ENCODE assay signal across 14 cellular contexts in genomic region chr20:31516651-31517050, GRCh38. TPM values are rescaled to one million over a fixed set of nuclear protein-coding genes. Genes with fewer than 3 reads are reported as not detected.
DNase-seq lines count a peak whose midpoint lies in the region; ATAC-seq and TF ChIP-seq lines count a peak whose summit lies in the region.
"Had no signal": no experiment of that assay in that cellular context is flagged by ENCODE, and none has a peak within 500 bp of the region (broad histone marks: within the 10 kb centered on the region; RNA-seq: fewer than 3 reads in every experiment).

No MANE protein-coding gene starts in this region.

- H3K4me3 ChIP-seq in GM23338 (peak overlapping the region; percentile 100; the same call in 1 of the 2 replicates), neural cell (ENCODE audit: low read length) (peak overlapping the region; percentile 3)
- H3K4me3 ChIP-seq: neural progenitor cell had no signal

- peaks cover 27% of the 10 kb centered on the region for H3K4me1 ChIP-seq in GM23338 (ENCODE audit: insufficient read depth)

- H3K4me2 ChIP-seq in GM23338 (peak overlapping the region; percentile 100), neural cell (ENCODE audit: low read length) (no peak overlapping the region)

- no peak for DNase-seq in activated CD4-positive, CD25-positive, alpha-beta regulatory T cell treated with anti-CD3 and anti-CD28 coated beads, Interleukin-2, amount 50 U/mL, for 72 hours
- no peak for DNase-seq in GM23338 (ENCODE audit: low spot score)
- DNase-seq in activated naive CD4-positive, alpha-beta T cell treated with anti-CD3 and anti-CD28 coated beads, Interleukin-2, amount 50 U/mL, for 72 hours (ENCODE audit: low spot score in 2 of 2) = no peak
- no peak for DNase-seq in dedifferentiated amniotic fluid mesenchymal stem cell (ENCODE audit: extremely low spot score)
- DNase-seq in CD1c-positive myeloid dendritic cell (ENCODE audit: extremely low spot score) = no peak

- ATAC-seq in activated CD4-positive, CD25-positive, alpha-beta regulatory T cell treated with anti-CD3 and anti-CD28 coated beads, Interleukin-2, amount 50 U/mL, for 24 hours = peak; percentile 22 to 27
- ATAC-seq in GM23338 = no peak
- peak; percentile 25 to 59 for ATAC-seq in activated naive CD4-positive, alpha-beta T cell treated with anti-CD3 and anti-CD28 coated beads, Interleukin-2, amount 50 U/mL, for 72 hours
- no peak for ATAC-seq in HG02885 (IDR thresholded peaks at IDR 0.05; ENCODE audit: poor library complexity, unreplicated experiment)

- H3K36me3 Mint-ChIP-seq in GM23338 (ENCODE audit: low read depth) = peaks cover 8% of the 10 kb centered on the region; the same call in 2 of the 3 replicates
- peaks cover 6 to 7% of the 10 kb centered on the region in 2 donors for H3K36me3 Mint-ChIP-seq in activated naive CD4-positive, alpha-beta T cell treated with anti-CD3 and anti-CD28 coated beads, Interleukin-2, amount 50 U/mL, for 72 hours

- H4K20me1 ChIP-seq in GM23338 (replicated peaks; ENCODE audit: insufficient read depth) = peaks cover 58% of the 10 kb centered on the region
- no peaks in the 10 kb centered on the region for H4K20me1 ChIP-seq in neural cell (ENCODE audit: insufficient read depth)

- H3K9me3 Mint-ChIP-seq in GM23338 = peaks cover 3% of the 10 kb centered on the region; the same call in 1 of the 3 replicates
- no peaks in the 10 kb centered on the region for H3K9me3 Mint-ChIP-seq in activated naive CD4-positive, alpha-beta T cell treated with anti-CD3 and anti-CD28 coated beads, Interleukin-2, amount 50 U/mL, for 72 hours
- H3K9me3 Mint-ChIP-seq: neural progenitor cell; stimulated activated naive CD8-positive, alpha-beta T cell treated with anti-CD3 and anti-CD28 coated beads, Interleukin-15, Interleukin-2, amounts not matched to agents 100 ng/mL and 50 ng/mL, for 24 hours had no signal

- H3K27me3 ChIP-seq in GM23338 (ENCODE audit: insufficient read depth) = no peaks in the 10 kb centered on the region
- H3K27me3 ChIP-seq in neural cell (ENCODE audit: insufficient read depth, low read depth, low read length) = no peaks in the 10 kb centered on the region
- H3K27me3 ChIP-seq: neural progenitor cell had no signal

- H3K4me1 Mint-ChIP-seq in GM23338 = no peaks in the 10 kb centered on the region
- H3K4me1 Mint-ChIP-seq: neural progenitor cell had no signal

- H3K27me3 Mint-ChIP-seq in GM23338 (ENCODE audit: insufficient read depth, low read depth, poor library complexity) = peaks cover 2% of the 10 kb centered on the region
- H3K27me3 Mint-ChIP-seq: stimulated activated naive CD8-positive, alpha-beta T cell treated with anti-CD3 and anti-CD28 coated beads, Interleukin-15, Interleukin-2, amounts not matched to agents 100 ng/mL and 50 ng/mL, for 24 hours had no signal

- H3F3A ChIP-seq in GM23338 (replicated peaks; ENCODE audit: low read depth) (peaks cover 45% of the 10 kb centered on the region), neural cell (ENCODE audit: insufficient read depth, low read length, poor library complexity, severe bottlenecking) (no peaks in the 10 kb centered on the region)

- H3K4me3 Mint-ChIP-seq in GM23338 = no peak overlapping the region
- H3K4me3 Mint-ChIP-seq: neural progenitor cell; stimulated activated naive CD8-positive, alpha-beta T cell treated with anti-CD3 and anti-CD28 coated beads, Interleukin-15, Interleukin-2, amounts not matched to agents 100 ng/mL and 50 ng/mL, for 24 hours had no signal

- no peaks in the 10 kb centered on the region for H3K9me2 ChIP-seq in GM23338 (ENCODE audit: insufficient read depth)
- no peaks in the 10 kb centered on the region for H3K9me2 ChIP-seq in neural cell (ENCODE audit: insufficient read depth, low read length)

- H2AFZ ChIP-seq in GM23338 (no peak overlapping the region), neural cell (ENCODE audit: low read depth, low read length) (no peak overlapping the region)
- H2AFZ ChIP-seq: neural progenitor cell had no signal

- H3K36me3 ChIP-seq in GM23338 (ENCODE audit: insufficient read depth) = peaks cover 8% of the 10 kb centered on the region; the same call in 1 of the 2 replicates
- H3K36me3 ChIP-seq in neural cell (ENCODE audit: insufficient read depth, low read length) = no peaks in the 10 kb centered on the region
- H3K36me3 ChIP-seq: neural progenitor cell had no signal

- no peak overlapping the region for H3K9ac ChIP-seq in neural cell (ENCODE audit: low read length)
- H3K9ac ChIP-seq: neural progenitor cell had no signal

- no peak for TF ChIP-seq RAD21 in neural cell (conservative IDR thresholded peaks at IDR 0.05)

- H3K27ac ChIP-seq in GM23338 (ENCODE audit: low read depth) (peak overlapping the region; percentile 83), neural cell (ENCODE audit: low read length) (no peak overlapping the region)
- H3K27ac ChIP-seq: neural progenitor cell had no signal

- TF ChIP-seq CTCF in GM23338 (conservative IDR thresholded peaks at IDR 0.05; ENCODE audit: low read depth in 2 of 2) (no peak), neural cell (IDR thresholded peaks at IDR 0.05; ENCODE audit: poor library complexity, severe bottlenecking) (no peak)

- no peak overlapping the region for H3K27ac Mint-ChIP-seq in GM23338
- no peak overlapping the region for H3K27ac Mint-ChIP-seq in activated naive CD4-positive, alpha-beta T cell treated with anti-CD3 and anti-CD28 coated beads, Interleukin-2, amount 50 U/mL, for 72 hours
- H3K27ac Mint-ChIP-seq: neural progenitor cell; stimulated activated naive CD8-positive, alpha-beta T cell treated with anti-CD3 and anti-CD28 coated beads, Interleukin-15, Interleukin-2, amounts not matched to agents 100 ng/mL and 50 ng/mL, for 24 hours had no signal

- H3K9me3 ChIP-seq in neural cell (ENCODE audit: low read length) = no peaks in the 10 kb centered on the region

- H3K79me2 ChIP-seq in GM23338 (replicated peaks; ENCODE audit: insufficient read depth) (peaks cover 71% of the 10 kb centered on the region), neural cell (replicated peaks; ENCODE audit: insufficient read depth, low read length) (peaks cover 36% of the 10 kb centered on the region)

- no peak for TF ChIP-seq EP300 in neural cell (conservative IDR thresholded peaks at IDR 0.05; ENCODE audit: poor library complexity, severe bottlenecking)

TF ChIP-seq in GM23338, 12 proteins besides CTCF, POLR2A, EP300 and RAD21:
- TF ChIP-seq ETS1 (IDR thresholded peaks at IDR 0.05) (no peak), CREB1 (CRISPR knock-in tag; IDR thresholded peaks at IDR 0.05; ENCODE audit: low read depth) (no peak), JUNB (IDR thresholded peaks at IDR 0.05; ENCODE audit: unreplicated experiment) (no peak), STAT1 (IDR thresholded peaks at IDR 0.05; ENCODE audit: unreplicated experiment) (no peak), POLR2AphosphoS5 (IDR thresholded peaks at IDR 0.05; ENCODE audit: low read depth) (no peak), ZNF114 (CRISPR knock-in tag; IDR thresholded peaks at IDR 0.05) (no peak), ZNF331 (CRISPR knock-in tag; IDR thresholded peaks at IDR 0.05; ENCODE audit: low read depth) (no peak)
TF ChIP-seq in GM23338: peak in this region for 0.

TF ChIP-seq in neural cell, 6 proteins besides CTCF, POLR2A, EP300 and RAD21 (continues in another document):
- TF ChIP-seq REST (IDR thresholded peaks at IDR 0.05; ENCODE audit: borderline replicate concordance) = no peak
- TF ChIP-seq TAF1 (IDR thresholded peaks at IDR 0.05; ENCODE audit: low read depth) = no peak
- no peak for TF ChIP-seq SMC3 (conservative IDR thresholded peaks at IDR 0.05; ENCODE audit: poor library complexity)
- TF ChIP-seq EZH2 (IDR thresholded peaks at IDR 0.05; ENCODE audit: borderline replicate concordance, insufficient read depth, low read length, poor library complexity, severe bottlenecking) = no peak
- TF ChIP-seq MXI1 (conservative IDR thresholded peaks at IDR 0.05; ENCODE audit: poor library complexity, severe bottlenecking) = no peak

RNA-seq across cellular contexts. Expression of gene HM13, which starts 2.4 kb away (rescaled TPM):
- total RNA-seq in GM23338 (2014; rRNA removed; shearing (Covaris generic)) = 103 and 126 TPM in 2 replicates
- polyA plus RNA-seq in GM23338 (2016; fragmentation: Nextera tagmentation; extraction: Ambion mirVana) (147 and 150 TPM in 2 replicates), neural cell (93.1 and 95.4 TPM in 2 replicates)
- 100 to 1,000 TPM; 108 to 124 TPM for total RNA-seq in activated naive CD4-positive, alpha-beta T cell treated with anti-CD3 and anti-CD28 coated beads, Interleukin-2, amount 50 U/mL, for 72 hours
- polyA minus RNA-seq in neural cell = 86.9 and 93.4 TPM in 2 replicates

RNA-seq across cellular contexts. Expression of gene REM1, which starts 41.6 kb away (rescaled TPM):
- total RNA-seq in GM23338 (2014; rRNA removed; shearing (Covaris generic)) = 0.28 TPM in 1 of 2 replicates, not detected in the other
- not detected in 2 replicates for polyA plus RNA-seq in GM23338 (2016; fragmentation: Nextera tagmentation; extraction: Ambion mirVana)
- not detected for total RNA-seq in activated naive CD4-positive, alpha-beta T cell treated with anti-CD3 and anti-CD28 coated beads, Interleukin-2, amount 50 U/mL, for 72 hours
- not detected in 2 replicates for polyA plus RNA-seq in neural cell
- not detected in 2 replicates for polyA minus RNA-seq in neural cell
- total RNA-seq: A172, fibroblast of villous mesenchyme, G401 had no signal

RNA-seq across cellular contexts. Expression of gene DEFB124, which starts 41.7 kb away (rescaled TPM):
- 0.52 TPM in 1 of 2 replicates, not detected in the other for total RNA-seq in GM23338 (2014; rRNA removed; shearing (Covaris generic))
- polyA plus RNA-seq in GM23338 (2016; fragmentation: Nextera tagmentation; extraction: Ambion mirVana) = not detected in 2 replicates
- total RNA-seq in activated naive CD4-positive, alpha-beta T cell treated with anti-CD3 and anti-CD28 coated beads, Interleukin-2, amount 50 U/mL, for 72 hours = not detected
- not detected in 2 replicates for polyA plus RNA-seq in neural cell
- not detected in 2 replicates for polyA minus RNA-seq in neural cell
- total RNA-seq: A172, cardiac septum, fibroblast of villous mesenchyme, G401 had no signal

Comparison
In these comparisons a context has a peak if more than half of its experiments do, and no peak if none do; other contexts are left out.
1. ATAC-seq: peak in activated CD4-positive, CD25-positive, alpha-beta regulatory T cell treated with anti-CD3 and anti-CD28 coated beads, Interleukin-2, amount 50 U/mL, for 24 hours (2 of 2) and activated naive CD4-positive, alpha-beta T cell treated with anti-CD3 and anti-CD28 coated beads, Interleukin-2, amount 50 U/mL, for 72 hours (2 of 2); none in GM23338 (single experiment) and HG02885 (single experiment).